In the genomic region with DNA sequence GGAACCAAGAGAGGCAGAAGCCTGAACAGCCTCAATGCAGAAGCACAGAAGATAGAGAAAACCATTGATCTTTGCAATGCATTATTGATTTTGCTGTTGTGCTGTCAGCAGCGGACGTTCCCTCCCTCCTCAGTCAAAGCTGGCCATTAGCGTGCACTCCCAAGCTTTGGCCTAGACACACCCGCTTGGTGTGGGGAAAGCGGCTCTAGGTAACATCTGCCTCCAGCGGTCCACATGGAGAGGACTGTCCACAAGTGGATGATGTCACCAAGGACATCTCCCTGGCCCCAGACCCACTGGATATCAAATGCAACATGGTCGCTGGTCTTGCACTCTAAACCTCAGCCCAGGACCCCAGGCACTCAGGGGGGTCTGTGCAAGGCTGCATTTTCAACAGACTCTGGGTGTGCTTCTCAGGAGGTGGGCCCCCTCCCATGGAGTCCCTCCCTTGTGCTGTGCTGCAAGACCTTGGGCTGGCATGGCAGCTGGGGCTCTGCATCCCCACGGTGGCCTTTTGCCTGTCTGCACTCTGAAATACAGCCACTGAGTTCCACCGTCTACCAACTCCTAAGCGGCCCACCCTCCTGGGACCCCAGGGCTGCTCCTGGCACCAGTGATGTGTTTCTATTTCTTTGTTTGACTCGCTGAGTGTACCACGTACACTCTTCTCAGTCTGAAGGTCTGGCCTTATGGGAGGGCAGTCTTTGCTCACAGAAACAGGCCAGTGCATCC, we compare ENCODE assay signal across 7 cellular contexts. TPM values are rescaled to one million over a fixed set of nuclear protein-coding genes. Genes with fewer than 3 reads are reported as not detected.
A peak's percentile ranks its signal among the peaks of the same experiment; 100 is the strongest.
DNase-seq lines count a peak whose midpoint lies in the region; ATAC-seq and TF ChIP-seq lines count a peak whose summit lies in the region.

No MANE protein-coding gene starts in this region.

- H3K4me1 Mint-ChIP-seq in endodermal cell (peaks cover 9% of the 10 kb centered on the region), osteocyte (ENCODE audit: unreplicated experiment) (peaks cover 5% of the 10 kb centered on the region)

- peaks cover 4% of the 10 kb centered on the region for H3K4me1 ChIP-seq in endodermal cell (ENCODE audit: control insufficient read depth, insufficient read depth, low read length)

- H3K9me3 ChIP-seq in endodermal cell (ENCODE audit: control insufficient read depth, low read length) = no peaks in the 10 kb centered on the region

- TF ChIP-seq CTCF in GM12865 (IDR thresholded peaks at IDR 0.05; ENCODE audit: insufficient read depth, low read depth, low read length, missing control alignments) (no peak), endodermal cell (conservative IDR thresholded peaks at IDR 0.05) (no peak), osteocyte (IDR thresholded peaks at IDR 0.05) (no peak)

- ATAC-seq in GM19328 (IDR thresholded peaks at IDR 0.05; ENCODE audit: unreplicated experiment) = no peak

- H3K4me3 Mint-ChIP-seq in endodermal cell (peak overlapping the region; percentile 57), osteocyte (ENCODE audit: unreplicated experiment) (no peak overlapping the region)

- H3K36me3 Mint-ChIP-seq in endodermal cell (ENCODE audit: low read depth) (no peaks in the 10 kb centered on the region), osteocyte (ENCODE audit: unreplicated experiment) (no peaks in the 10 kb centered on the region)

- H3K36me3 ChIP-seq in endodermal cell (ENCODE audit: control insufficient read depth, insufficient read depth, low read length) = no peaks in the 10 kb centered on the region

- no peak overlapping the region for H3K9ac ChIP-seq in endodermal cell (ENCODE audit: extremely low read depth, low read length, poor library complexity, severe bottlenecking)

- peak overlapping the region; percentile 96 for H3K4me3 ChIP-seq in GM12865 (ENCODE audit: low read depth, low read length)
- H3K4me3 ChIP-seq in endodermal cell (ENCODE audit: low read length) = peak overlapping the region; percentile 82

- 90 to 93% methylated on average over 11 to 12 of the region's 12 CpGs for WGBS in endodermal cell (ENCODE audit: insufficient coverage in 1 of 2, insufficient read length in 1 of 2), 2 experiments

- H3K27ac Mint-ChIP-seq in endodermal cell (no peak overlapping the region), osteocyte (ENCODE audit: unreplicated experiment) (no peak overlapping the region)

- DNase-seq in GM12865 (ENCODE audit: low read depth) = no peak
- peak; percentile 33 for DNase-seq in NCI-H510A (lab: John Stamatoyannopoulos, UW)
- DNase-seq in endodermal cell = no peak
- peak; percentile 76 for DNase-seq in retina
- no peak for DNase-seq in SW 1271 (lab: John Stamatoyannopoulos, UW)
- no peak for DNase-seq in osteocyte (ENCODE audit: extremely low spot score, unreplicated experiment)

- H3K27ac ChIP-seq in endodermal cell (ENCODE audit: low read depth, low read length) = no peak overlapping the region

- no peaks in the 10 kb centered on the region for H3K9me3 Mint-ChIP-seq in endodermal cell
- H3K9me3 Mint-ChIP-seq in osteocyte (ENCODE audit: unreplicated experiment) = no peaks in the 10 kb centered on the region

- no peaks in the 10 kb centered on the region for H3K27me3 ChIP-seq in endodermal cell (ENCODE audit: control insufficient read depth, insufficient read depth, low read length, poor library complexity, severe bottlenecking)

- H3K27me3 Mint-ChIP-seq in endodermal cell (ENCODE audit: insufficient read depth) (peaks cover 2% of the 10 kb centered on the region), osteocyte (ENCODE audit: unreplicated experiment) (peaks cover 12% of the 10 kb centered on the region)

RNA-seq across cellular contexts. Expression of gene SEMA4D, which starts 1.9 kb away (rescaled TPM):
- total RNA-seq in endodermal cell (10 to 100 TPM; 42.8 to 51.0 TPM), osteocyte (2.0 and 2.2 TPM in 2 replicates)
- 19.7 TPM for polyA plus RNA-seq in endodermal cell (2013, experiment 1 of 2)
- polyA plus RNA-seq in endodermal cell (2013, experiment 2 of 2) = 18.5 TPM

Comparison
In these comparisons a context has a peak if more than half of its experiments do, and no peak if none do; other contexts are left out.
1. DNase-seq: peak in NCI-H510A (single experiment) and retina (single experiment); none in GM12865 (single experiment), endodermal cell (single experiment), SW 1271 (0 of 2) and osteocyte (single experiment).
2. RNA of gene SEMA4D, which starts 1.9 kb away (total RNA-seq): 42.8 to 51.0 TPM in endodermal cell; 2.0 to 2.2 TPM in osteocyte; every median in the first group is over 10 times any median in the second.